In genomic region chr11:10750838-10751580, GRCh38 we compare ENCODE assay signal across 8 cellular contexts. TPM values are rescaled to one million over a fixed set of nuclear protein-coding genes. Genes with fewer than 3 reads are reported as not detected.
DNase-seq lines count a peak whose midpoint lies in the region; ATAC-seq and TF ChIP-seq lines count a peak whose summit lies in the region.

Gene CTR9 (plus strand): TSS chr11:10751246. CDS start chr11:10751413, 167 bp downstream.

- peaks cover 35% of the 10 kb centered on the region for H3K4me1 Mint-ChIP-seq in CD4-positive, alpha-beta T cell (ENCODE audit: low read depth)

- peak within 1 kb of the TSS; percentile 75 to 96 for H3K9ac ChIP-seq in liver (ENCODE audit: low read depth in 1 of 2, low read length in 2 of 2)

- CTCF ChIA-PET in CD4-positive, alpha-beta T cell (lab: Charles Lee): interaction anchor here (0.9 to 1.5 kb wide), 2 partner anchors 8 to 20 kb away, joined by 4 read pairs; no protein-coding TSS in a partner anchor

- H3K4me3 ChIP-seq in liver (ENCODE audit: low read depth in 1 of 3, low read length in 3 of 3): peak within 1 kb of the TSS; percentile 73 to 98 (median 81)

- H3K36me3 ChIP-seq in liver (ENCODE audit: control insufficient read depth in 4 of 4, insufficient read depth in 3 of 4, low read depth in 1 of 4, low read length in 3 of 4): peaks cover 4 to 19% (median 9%) of the 10 kb centered on the region in 4 donors

- no peaks in the 10 kb centered on the region for H3K27me3 ChIP-seq in CD4-positive, alpha-beta T cell (ENCODE audit: control insufficient read depth, insufficient read depth, low read length)
- H3K27me3 ChIP-seq in liver (ENCODE audit: control insufficient read depth in 4 of 4, insufficient read depth in 4 of 4, low read length in 3 of 4): no peaks in the 10 kb centered on the region

- under 1% methylated on average over 67 of the region's 67 CpGs for WGBS in liver

- H3K9me3 Mint-ChIP-seq in CD4-positive, alpha-beta T cell: no peaks in the 10 kb centered on the region

- peak in 1 of 2 donors; percentile 20 for TF ChIP-seq RAD21 in liver (IDR thresholded peaks at IDR 0.05)

- peaks cover 0 to 14% (median 12%) of the 10 kb centered on the region in 4 donors for H3K4me1 ChIP-seq in liver (ENCODE audit: control insufficient read depth in 4 of 4, insufficient read depth in 4 of 4, low read length in 3 of 4)

- no peaks in the 10 kb centered on the region for H3K9me3 ChIP-seq in CD4-positive, alpha-beta T cell (ENCODE audit: control insufficient read depth, low read length)
- H3K9me3 ChIP-seq in liver (ENCODE audit: control insufficient read depth in 4 of 4, low read length in 3 of 4): no peaks in the 10 kb centered on the region

- H3K27ac ChIP-seq in CD4-positive, alpha-beta T cell (ENCODE audit: low read depth, low read length): peak within 1 kb of the TSS; percentile 84
- peak within 1 kb of the TSS; percentile 93 to 99 for H3K27ac ChIP-seq in liver (ENCODE audit: low read depth in 1 of 2, low read length in 2 of 2)

- peak within 1 kb of the TSS; percentile 97 for H3K4me3 Mint-ChIP-seq in CD4-positive, alpha-beta T cell

- peaks cover 42% of the 10 kb centered on the region for H3K36me3 Mint-ChIP-seq in CD4-positive, alpha-beta T cell (ENCODE audit: low read depth)

- intact Hi-C loops in CD4-positive, alpha-beta T cell (cut with DNase I, micrococcal nuclease): loop anchor here in 1 of 2 experiments (5.0 kb wide), 2 partner anchors 106 to 1091 kb away; partner anchors contain the start of genes USP47 and ZBED5

- no peak for TF ChIP-seq CTCF in CD4-positive, alpha-beta T cell (IDR thresholded peaks at IDR 0.05)
- TF ChIP-seq CTCF in liver (IDR thresholded peaks at IDR 0.05; ENCODE audit: low read depth, low read length, missing input control): no peak

- POLR2A ChIA-PET in CD4-positive, alpha-beta T cell (lab: Charles Lee): interaction anchor here (0.6 to 3.1 kb wide), 17 partner anchors 9 to 1438 kb away, joined by 3 to 58 read pairs (median 4); partner anchors contain the start of genes EIF4G2, RNF141 and ZBED5

- ATAC-seq in CD4-positive, alpha-beta T cell (ENCODE audit: poor library complexity): peak; percentile 86
- ATAC-seq in GM19397 (IDR thresholded peaks at IDR 0.05; ENCODE audit: unreplicated experiment): peak; percentile 94
- ATAC-seq in HG03571 (IDR thresholded peaks at IDR 0.05; ENCODE audit: unreplicated experiment): peak; percentile 89

- peak; percentile 82 to 91 (median 86) for DNase-seq in CD4-positive, alpha-beta T cell
- peak; percentile 98 for DNase-seq in NCI-H82 (lab: John Stamatoyannopoulos, UW)
- DNase-seq in activated CD4-positive, alpha-beta T cell treated with anti-CD3 and anti-CD28 coated beads, Interleukin-2, amount 50 U/mL, for 48 hours: peak; percentile 92 to 95
- DNase-seq in dermis microvascular lymphatic vessel endothelial cell (ENCODE audit: low read depth in 2 of 2): peak; percentile 87 to 95
- DNase-seq in stimulated activated CD4-positive, alpha-beta T cell treated with anti-CD3 and anti-CD28 coated beads, Interleukin-4, amount 100 ng/mL, for 4 hours: peak; percentile 84 to 88

- no peaks in the 10 kb centered on the region for H3K27me3 Mint-ChIP-seq in CD4-positive, alpha-beta T cell

- H3K27ac Mint-ChIP-seq in CD4-positive, alpha-beta T cell: peak within 1 kb of the TSS; percentile 93

TF ChIP-seq in liver, 16 proteins besides CTCF, POLR2A, EP300 and RAD21:
- TF ChIP-seq ATF3 (IDR thresholded peaks at IDR 0.05): no peak
- TF ChIP-seq FOXA1 (IDR thresholded peaks at IDR 0.05): peak; percentile 40
- peak; percentile 96 to 99 for TF ChIP-seq GABPA (IDR thresholded peaks at IDR 0.05 in 1 of 2, conservative IDR thresholded peaks at IDR 0.05 in 1 of 2)
- TF ChIP-seq JUND (IDR thresholded peaks at IDR 0.05): peak in 1 of 2 donors; percentile 50
- TF ChIP-seq HNF4G (IDR thresholded peaks at IDR 0.05): no peak
- TF ChIP-seq RXRA (IDR thresholded peaks at IDR 0.05): peak; percentile 18 to 36
- peak in 1 of 2 donors; percentile 36 for TF ChIP-seq HNF4A (conservative IDR thresholded peaks at IDR 0.05)
- no peak for TF ChIP-seq FOXA2 (IDR thresholded peaks at IDR 0.05)
- TF ChIP-seq YY1 (IDR thresholded peaks at IDR 0.05): peak; percentile 89
- TF ChIP-seq EGR1 (IDR thresholded peaks at IDR 0.05; ENCODE audit: low read depth in 2 of 2): peak in 1 of 2 donors; percentile 45
- peak; percentile 92 for TF ChIP-seq MAX (IDR thresholded peaks at IDR 0.05)
- TF ChIP-seq ZBTB33 (IDR thresholded peaks at IDR 0.05): peak; percentile 21
- TF ChIP-seq TAF1 (conservative IDR thresholded peaks at IDR 0.05): peak; percentile 97
- peak; percentile 76 for TF ChIP-seq SP1 (IDR thresholded peaks at IDR 0.05)
- TF ChIP-seq REST (IDR thresholded peaks at IDR 0.05): peak; percentile 87
- TF ChIP-seq NR2F2 (IDR thresholded peaks at IDR 0.05): peak; percentile 84

RNA-seq across cellular contexts. Expression of gene CTR9, which starts in this region (rescaled TPM):
- 10 to 100 TPM; 34.0 to 34.7 TPM for total RNA-seq in CD4-positive, alpha-beta T cell
- total RNA-seq in dermis microvascular lymphatic vessel endothelial cell (26.1 and 30.0 TPM in 2 replicates), liver (10 to 100 TPM; 26.3 to 33.4 TPM)
- 10 to 100 TPM; 12.5 to 13.1 TPM for polyA plus RNA-seq in liver

Comparison
In these comparisons a context has a peak if more than half of its experiments do, and no peak if none do; other contexts are left out.
1. Peak in every context shown above with its lines: DNase-seq, ATAC-seq, H3K4me3 ChIP-seq and H3K27ac ChIP-seq.